8 cellular contexts compared by ENCODE assay signal in genomic region chr15:67067930-67068542, GRCh38. TPM values are rescaled to one million over a fixed set of nuclear protein-coding genes. Genes with fewer than 3 reads are reported as not detected.
A peak's percentile ranks its signal among the peaks of the same experiment; 100 is the strongest.
DNase-seq lines count a peak whose midpoint lies in the region; ATAC-seq and TF ChIP-seq lines count a peak whose summit lies in the region.

No MANE protein-coding gene starts in this region.

- no peaks in the 10 kb centered on the region for H3K9me3 Mint-ChIP-seq in MCF 10A (ENCODE audit: unreplicated experiment)

- TF ChIP-seq CTCF in AG04449 (IDR thresholded peaks at IDR 0.05; ENCODE audit: insufficient read depth, low read length, missing control alignments) (no peak), MCF 10A (IDR thresholded peaks at IDR 0.05; ENCODE audit: unreplicated experiment) (no peak)

- BruUV-seq in MCF 10A (replicated peaks; lab: Mats Ljungman, UMichigan), result TSS peak; percentile 15

- peak overlapping the region; percentile 81 for H3K27ac Mint-ChIP-seq in MCF 10A (ENCODE audit: low read depth, unreplicated experiment)

- peak overlapping the region; percentile 60 for H3K27ac ChIP-seq in KOPT-K1 (ENCODE audit: low read depth, low read length, poor library complexity, severe bottlenecking)
- peak overlapping the region in 1 of 2 donors; percentile 91 for H3K27ac ChIP-seq in mucosa of rectum (ENCODE audit: low read depth in 2 of 2, low read length in 2 of 2)

- H3K9me3 ChIP-seq in KOPT-K1 (ENCODE audit: insufficient read depth, low read length, poor library complexity, severe bottlenecking) (no peaks in the 10 kb centered on the region), mucosa of rectum (ENCODE audit: control insufficient read depth in 2 of 2, low read length in 2 of 2) (no peaks in the 10 kb centered on the region)

- H3K4me1 Mint-ChIP-seq in MCF 10A (ENCODE audit: insufficient read depth, unreplicated experiment), result peaks cover 35% of the 10 kb centered on the region

- no peak for ATAC-seq in HG03139 (IDR thresholded peaks at IDR 0.05; ENCODE audit: unreplicated experiment)

- H3K27me3 Mint-ChIP-seq in MCF 10A (ENCODE audit: insufficient read depth, unreplicated experiment), result no peaks in the 10 kb centered on the region

- peak overlapping the region; percentile 89 to 90 for H3K9ac ChIP-seq in mucosa of rectum (ENCODE audit: low read depth in 1 of 2, low read length in 2 of 2)

- CTCF ChIA-PET in AG04449 (lab: Yijun Ruan, JAX), result interaction anchor here (0.7 kb wide), 1 partner anchor 11 kb away, joined by 4 read pairs; no protein-coding TSS in a partner anchor
- CTCF ChIA-PET in MCF 10A (lab: Yijun Ruan, JAX), result interaction anchor here (0.7 kb wide), 1 partner anchor 76 kb away, joined by 3 read pairs; no protein-coding TSS in a partner anchor

- DNase-seq in AG04449 (ENCODE audit: low read depth, low spot score), result no peak
- DNase-seq in MCF 10A (ENCODE audit: unreplicated experiment), result no peak
- DNase-seq in putamen (ENCODE audit: low spot score), result no peak
- DNase-seq in CD1c-positive myeloid dendritic cell (ENCODE audit: extremely low spot score), result no peak
- DNase-seq in NCI-H2029 treated with DMSO at 0.1 percent for 48 hours (lab: John Stamatoyannopoulos, UW), result no peak

- H3K27me3 ChIP-seq in mucosa of rectum (ENCODE audit: control insufficient read depth in 2 of 2, insufficient read depth in 2 of 2, low read length in 2 of 2), result no peaks in the 10 kb centered on the region

- H3K4me3 ChIP-seq in AG04449 (ENCODE audit: low read depth, low read length), result peak overlapping the region; percentile 92
- peak overlapping the region; percentile 82 to 90 for H3K4me3 ChIP-seq in mucosa of rectum (ENCODE audit: low read length in 2 of 2)

- intact Hi-C loops in MCF 10A (cut with micrococcal nuclease), result loop anchor here (2.0 to 10.0 kb wide), 6 partner anchors 37 to 767 kb away; partner anchors contain the start of genes AAGAB and IQCH

- H3K4me1 ChIP-seq in mucosa of rectum (ENCODE audit: control insufficient read depth in 2 of 2, insufficient read depth in 2 of 2, low read length in 2 of 2), result peaks cover 42 to 46% of the 10 kb centered on the region in 2 donors

- peaks cover 6% of the 10 kb centered on the region for H3K36me3 Mint-ChIP-seq in MCF 10A (ENCODE audit: insufficient read depth, unreplicated experiment)

- H3K36me3 ChIP-seq in KOPT-K1 (ENCODE audit: insufficient read depth, low read length) (no peaks in the 10 kb centered on the region), mucosa of rectum (ENCODE audit: control insufficient read depth in 2 of 2, insufficient read depth in 2 of 2, low read length in 2 of 2) (peaks cover 0 to 6% of the 10 kb centered on the region in 2 donors)

- peak overlapping the region; percentile 92 for H3K4me3 Mint-ChIP-seq in MCF 10A (ENCODE audit: unreplicated experiment)

- POLR2A ChIA-PET in AG04449 (lab: Yijun Ruan, JAX), result interaction anchor here (1.5 kb wide), 1 partner anchor 18 kb away, joined by 6 read pairs; no protein-coding TSS in a partner anchor
- POLR2A ChIA-PET in MCF 10A (lab: Yijun Ruan, JAX), result interaction anchor here (1.1 to 6.9 kb wide), 9 partner anchors 8 to 186 kb away, joined by 3 to 62 read pairs (median 6); partner anchors contain the start of genes AAGAB and IQCH

RNA-seq across cellular contexts. Expression of gene SMAD3, which starts 2.6 kb away (rescaled TPM):
- 19.9 and 26.1 TPM in 2 replicates for total RNA-seq in MCF 10A (2022)
